Comparison of ENCODE assay signal across 8 cellular contexts in the genomic region with DNA sequence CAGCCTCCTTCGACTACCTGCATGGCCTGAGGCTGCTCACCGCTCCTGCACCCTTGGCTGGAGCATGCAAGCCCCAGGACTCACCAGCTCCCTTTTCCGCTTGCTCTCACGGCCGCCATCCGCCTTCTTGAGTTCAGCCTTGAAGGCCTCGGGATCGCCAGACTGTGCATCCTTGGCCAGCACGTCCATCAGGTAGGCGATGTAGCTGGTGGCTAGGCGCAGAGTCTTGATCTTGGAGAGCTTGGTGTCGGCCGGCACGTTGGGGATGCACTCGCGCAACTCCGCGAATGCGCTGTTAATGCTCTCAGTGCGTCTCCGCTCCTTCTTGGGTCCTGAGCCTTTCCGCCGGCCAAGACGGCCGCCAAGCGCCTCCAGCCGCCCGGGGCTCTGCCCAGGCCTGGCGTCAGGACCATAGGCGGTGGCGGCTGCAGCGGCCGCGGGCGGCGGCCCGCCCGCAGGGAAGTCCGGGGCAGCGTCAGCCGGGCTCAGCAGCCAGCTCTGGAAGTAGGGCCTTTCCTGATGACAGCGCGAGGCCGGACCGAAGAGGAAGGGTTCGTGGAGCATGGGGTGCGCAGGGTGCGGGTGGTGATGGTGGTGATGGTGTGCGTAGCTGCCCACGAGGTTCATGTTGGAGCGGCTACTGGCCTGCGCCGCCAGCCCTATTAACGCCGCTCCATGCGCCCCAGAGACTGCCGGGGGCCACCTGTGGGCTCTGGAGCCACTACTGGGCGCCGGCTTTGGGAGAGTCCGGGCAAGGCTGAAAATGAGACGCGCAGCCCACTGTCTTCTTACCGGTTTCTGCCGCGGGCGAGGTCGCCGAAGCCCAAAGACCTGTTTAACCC. TPM values are rescaled to one million over a fixed set of nuclear protein-coding genes. Genes with fewer than 3 reads are reported as not detected.
DNase-seq lines count a peak whose midpoint lies in the region; ATAC-seq and TF ChIP-seq lines count a peak whose summit lies in the region.

No MANE protein-coding gene starts in this region.

- H3K4me1 ChIP-seq in psoas muscle: peaks cover 54% of the 10 kb centered on the region
- peaks cover 8% of the 10 kb centered on the region for H3K4me1 ChIP-seq in prostate gland (replicated peaks)

- peak overlapping the region; percentile 57 for H3K4me3 Mint-ChIP-seq in T-helper 2 cell treated with Interferon-gamma antibody and Interleukin-4, amounts not matched to agents 5 μg/mL and 100 μg/mL, for 36 hours

- TF ChIP-seq CTCF in psoas muscle (IDR thresholded peaks at IDR 0.05) (no peak), prostate gland (IDR thresholded peaks at IDR 0.05) (no peak)

- peaks cover 0 to 100% (median 76%) of the 10 kb centered on the region in 3 donors for H3K27me3 ChIP-seq in psoas muscle (ENCODE audit: insufficient read depth in 3 of 3, low read length in 2 of 3)
- H3K27me3 ChIP-seq in prostate gland (replicated peaks; ENCODE audit: insufficient read depth): peaks cover 73% of the 10 kb centered on the region

- H3K27me3 Mint-ChIP-seq in T-helper 2 cell treated with Interferon-gamma antibody and Interleukin-4, amounts not matched to agents 5 μg/mL and 100 μg/mL, for 36 hours (ENCODE audit: low read depth): peaks cover 87% of the 10 kb centered on the region

- H3K27ac ChIP-seq in psoas muscle (no peak overlapping the region), prostate gland (no peak overlapping the region)

- H3K36me3 Mint-ChIP-seq in T-helper 2 cell treated with Interferon-gamma antibody and Interleukin-4, amounts not matched to agents 5 μg/mL and 100 μg/mL, for 36 hours (ENCODE audit: low read depth): peaks cover 6% of the 10 kb centered on the region

- no peak for TF ChIP-seq POLR2A in GM18505 (IDR thresholded peaks at IDR 0.05; ENCODE audit: borderline replicate concordance, extremely low read depth, insufficient read depth, insufficient read length)
- TF ChIP-seq POLR2A in prostate gland (IDR thresholded peaks at IDR 0.05): no peak

- H3K9me3 ChIP-seq in psoas muscle (no peaks in the 10 kb centered on the region), prostate gland (no peaks in the 10 kb centered on the region)

- peaks cover 20% of the 10 kb centered on the region for H3K4me1 Mint-ChIP-seq in T-helper 2 cell treated with Interferon-gamma antibody and Interleukin-4, amounts not matched to agents 5 μg/mL and 100 μg/mL, for 36 hours (ENCODE audit: low read depth)

- intact Hi-C loops in psoas muscle (cut with DNase I) (loop anchor here in 1 of 2 donors (10.0 kb wide), 1 partner anchor 467 kb away; a partner anchor contains a TSS), prostate gland (cut with DNase I) (no loop called here)

- H3K36me3 ChIP-seq in psoas muscle (ENCODE audit: insufficient read depth in 1 of 2, low read depth in 1 of 2) (no peaks in the 10 kb centered on the region), prostate gland (no peaks in the 10 kb centered on the region)

- peak overlapping the region; percentile 61 for H3K4me3 ChIP-seq in psoas muscle
- peak overlapping the region in 1 of 2 donors; percentile 2 for H3K4me3 ChIP-seq in prostate gland

- peak; percentile 44 for DNase-seq in EL
- no peak for DNase-seq in T-helper 2 cell treated with Interferon-gamma antibody and Interleukin-4, amounts not matched to agents 5 μg/mL and 100 μg/mL, for 36 hours (ENCODE audit: low spot score)
- peak; percentile 22 for DNase-seq in glomerular visceral epithelial cell (ENCODE audit: extremely low spot score)
- DNase-seq in psoas muscle: peak in 1 of 2 donors; percentile 56
- no peak for DNase-seq in prostate gland (ENCODE audit: low spot score)
- DNase-seq in NCI-H2081 treated with DMSO at 0.1 percent for 48 hours (lab: John Stamatoyannopoulos, UW): no peak

- WGBS in psoas muscle, 3 donors: 1 to 3% (median 3%) methylated on average over 60 to 68 of the region's 68 CpGs
- WGBS in prostate gland: 3% methylated on average over 54 of the region's 68 CpGs

- ATAC-seq in psoas muscle: peak; percentile 26 to 44 (median 36)
- ATAC-seq in GM18505 (IDR thresholded peaks at IDR 0.05; ENCODE audit: unreplicated experiment): no peak
- no peak for ATAC-seq in HG03378 (IDR thresholded peaks at IDR 0.05; ENCODE audit: unreplicated experiment)

- peak overlapping the region; percentile 83 for H3K27ac Mint-ChIP-seq in T-helper 2 cell treated with Interferon-gamma antibody and Interleukin-4, amounts not matched to agents 5 μg/mL and 100 μg/mL, for 36 hours

- no peaks in the 10 kb centered on the region for H3K9me3 Mint-ChIP-seq in T-helper 2 cell treated with Interferon-gamma antibody and Interleukin-4, amounts not matched to agents 5 μg/mL and 100 μg/mL, for 36 hours

RNA-seq across cellular contexts. Expression of a gene that starts 0.4 kb away (rescaled TPM):
- total RNA-seq in psoas muscle (not detected), prostate gland (not detected)
- polyA plus RNA-seq in psoas muscle: not detected

RNA-seq across cellular contexts. Expression of a gene that starts 31.8 kb away (rescaled TPM):
- 10 to 100 TPM; 22.7 to 35.7 (median 29.8) TPM for total RNA-seq in psoas muscle
- polyA plus RNA-seq in psoas muscle: 10 to 100 TPM in 2 of 3 donors, 1 to 10 TPM in 1; 9.2 to 31.5 (median 11.3) TPM
- 10 to 100 TPM; 33.8 to 35.9 TPM for total RNA-seq in prostate gland

Comparison
In these comparisons a context has a peak if more than half of its experiments do, and no peak if none do; other contexts are left out.
1. DNase-seq: peak in EL (single experiment) and glomerular visceral epithelial cell (single experiment); none in T-helper 2 cell treated with Interferon-gamma antibody and Interleukin-4, amounts not matched to agents 5 μg/mL and 100 μg/mL, for 36 hours (single experiment), prostate gland (single experiment) and NCI-H2081 treated with DMSO at 0.1 percent for 48 hours (single experiment).
2. ATAC-seq: peak in psoas muscle (4 of 4); none in GM18505 (single experiment) and HG03378 (single experiment).